Comparison of ENCODE assay signal across 8 cellular contexts in the genomic region with DNA sequence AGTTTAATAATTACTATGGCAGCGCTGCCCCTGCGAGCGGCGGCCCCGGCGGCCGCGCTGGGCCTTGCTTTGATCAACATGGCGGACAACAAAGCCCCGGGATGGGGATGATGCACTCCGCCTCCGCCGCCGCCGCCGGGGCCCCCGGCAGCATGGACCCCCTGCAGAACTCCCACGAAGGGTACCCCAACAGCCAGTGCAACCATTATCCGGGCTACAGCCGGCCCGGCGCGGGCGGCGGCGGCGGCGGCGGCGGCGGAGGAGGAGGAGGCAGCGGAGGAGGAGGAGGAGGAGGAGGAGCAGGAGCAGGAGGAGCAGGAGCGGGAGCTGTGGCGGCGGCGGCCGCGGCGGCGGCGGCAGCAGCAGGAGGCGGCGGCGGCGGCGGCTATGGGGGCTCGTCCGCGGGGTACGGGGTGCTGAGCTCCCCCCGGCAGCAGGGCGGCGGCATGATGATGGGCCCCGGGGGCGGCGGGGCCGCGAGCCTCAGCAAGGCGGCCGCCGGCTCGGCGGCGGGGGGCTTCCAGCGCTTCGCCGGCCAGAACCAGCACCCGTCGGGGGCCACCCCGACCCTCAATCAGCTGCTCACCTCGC. TPM values are rescaled to one million over a fixed set of nuclear protein-coding genes. Genes with fewer than 3 reads are reported as not detected.
A peak's percentile ranks its signal among the peaks of the same experiment; 100 is the strongest.
DNase-seq lines count a peak whose midpoint lies in the region; ATAC-seq and TF ChIP-seq lines count a peak whose summit lies in the region.

No MANE protein-coding gene starts in this region.

- H3K9me3 Mint-ChIP-seq in naive B cell: no peaks in the 10 kb centered on the region

- no peaks in the 10 kb centered on the region for H3K36me3 Mint-ChIP-seq in naive B cell

- peak; percentile 36 for DNase-seq in NCI-H510A treated with DMSO at 0.1 percent for 48 hours (lab: John Stamatoyannopoulos, UW)
- no peak for DNase-seq in NCI-H510A (lab: John Stamatoyannopoulos, UW)
- peak; percentile 25 for DNase-seq in NCI-H146 treated with DMSO at 0.1 percent for 48 hours (lab: John Stamatoyannopoulos, UW; ENCODE audit: unreplicated experiment)
- peak; percentile 84 for DNase-seq in activated CD8-positive, alpha-beta memory T cell treated with anti-CD3 and anti-CD28 coated beads, Interleukin-2, amount 50 U/mL, for 48 hours
- DNase-seq in epithelial cell of proximal tubule (ENCODE audit: low read depth): no peak
- DNase-seq in naive B cell: peak; percentile 46
- DNase-seq in stimulated activated naive CD4-positive, alpha-beta T cell (lab: John Stamatoyannopoulos, UW): peak; percentile 33 to 73 (median 54)

- ATAC-seq in naive B cell (ENCODE audit: low read depth in 2 of 2) (no peak), GM18870 (IDR thresholded peaks at IDR 0.05; ENCODE audit: unreplicated experiment) (no peak)

- peak overlapping the region in 4 of 6 donors; percentile 42 to 98 (median 88) for H3K27ac Mint-ChIP-seq in naive B cell

- H3K4me1 Mint-ChIP-seq in naive B cell: peaks cover 26 to 58% (median 49%) of the 10 kb centered on the region in 3 donors

- H3K4me3 ChIP-seq in epithelial cell of proximal tubule (ENCODE audit: low read depth, low read length): peak overlapping the region; percentile 74

- H3K4me3 Mint-ChIP-seq in naive B cell: peak overlapping the region; percentile 76 to 100 (median 85)

- no peak for TF ChIP-seq CTCF in epithelial cell of proximal tubule (conservative IDR thresholded peaks at IDR 0.05; ENCODE audit: low read depth, low read length)

- H3K27me3 Mint-ChIP-seq in naive B cell: no peaks in the 10 kb centered on the region

RNA-seq across cellular contexts. Expression of gene ARID1B, which starts 1.5 kb away (rescaled TPM):
- total RNA-seq in epithelial cell of proximal tubule: 17.3 and 18.5 TPM in 2 replicates
- polyA plus RNA-seq in naive B cell (ENCODE audit: low read depth in 6 of 6): 10 to 100 TPM; 16.6 to 44.1 (median 27.5) TPM

Comparison
In these comparisons a context has a peak if more than half of its experiments do, and no peak if none do; other contexts are left out.
1. DNase-seq: peak in NCI-H510A treated with DMSO at 0.1 percent for 48 hours (single experiment), NCI-H146 treated with DMSO at 0.1 percent for 48 hours (single experiment), activated CD8-positive, alpha-beta memory T cell treated with anti-CD3 and anti-CD28 coated beads, Interleukin-2, amount 50 U/mL, for 48 hours (single experiment), naive B cell (single experiment) and stimulated activated naive CD4-positive, alpha-beta T cell (6 of 6); none in NCI-H510A (single experiment) and epithelial cell of proximal tubule (single experiment).